23 cellular contexts compared by ENCODE assay signal in genomic region chr16:88521674-88522073, GRCh38.
"Had no signal": no experiment of that assay in that cellular context is flagged by ENCODE, and none has a peak within 500 bp of the region (broad histone marks: within the 10 kb centered on the region; RNA-seq: fewer than 3 reads in every experiment).

No MANE protein-coding gene starts in this region.

- H3K4me3 Mint-ChIP-seq: activated CD8-positive, alpha-beta T cell treated with anti-CD3 and anti-CD28 coated beads for 36 hours; activated T-helper 1 cell treated with anti-CD3 and anti-CD28 coated beads, Interleukin-12 subunit alpha, Interleukin-12 subunit beta, Interleukin-2, Interleukin-4 antibody, amounts not matched to agents 30 ng/mL and 10 ng/mL and 1 ng/mL, durations not matched to agents 14 hours and 24 hours and 36 hours; T-helper 1 cell treated with Interleukin-12 subunit alpha and Interleukin-12 subunit beta and Interleukin-4 antibody, amounts not matched to agents 30 μg/mL and 1 μg/mL, for 36 hours had no signal

- H3K4me3 ChIP-seq: SJSA1 had no signal

- H3K27me3 Mint-ChIP-seq: activated CD8-positive, alpha-beta T cell treated with anti-CD3 and anti-CD28 coated beads for 36 hours had no signal

- H3K27ac ChIP-seq: SJSA1 had no signal

- H3K9me3 ChIP-seq: SJSA1 had no signal

- DNase-seq: activated CD4-positive, alpha-beta T cell treated with anti-CD3 and anti-CD28 coated beads for 4 hours; activated CD8-positive, alpha-beta memory T cell treated with anti-CD3 and anti-CD28 coated beads, Interleukin-2, amount 50 U/mL, for 4 hours; activated CD8-positive, alpha-beta T cell treated with anti-CD3 and anti-CD28 coated beads for 36 hours; activated effector memory CD4-positive, alpha-beta T cell treated with anti-CD3 and anti-CD28 coated beads, Interleukin-2, amount 50 U/mL, for 16 hours; activated naive CD4-positive, alpha-beta T cell treated with Interleukin-2 at 50 U/mL for 16 hours; KG1; NCI-H1092 treated with DMSO at 0.1 percent for 48 hours; NCI-H1417 treated with DMSO at 0.1 percent for 48 hours; NCI-H1694 treated with DMSO at 0.1 percent for 48 hours; NCI-H2029 treated with DMSO at 0.1 percent for 48 hours; NCI-H510A treated with DMSO at 0.1 percent for 48 hours; NCI-H69; NK-92 treated with Interleukin-12 subunit alpha and Interleukin-12 subunit beta, amount 100 ng/mL, for 24 hours; OCI-M1; Right ventricle myocardium superior; RPMI8226 had no signal

- H3K27me3 ChIP-seq: SJSA1 had no signal

- H3K27ac Mint-ChIP-seq: activated CD8-positive, alpha-beta T cell treated with anti-CD3 and anti-CD28 coated beads for 36 hours; activated T-helper 1 cell treated with anti-CD3 and anti-CD28 coated beads, Interleukin-12 subunit alpha, Interleukin-12 subunit beta, Interleukin-2, Interleukin-4 antibody, amounts not matched to agents 30 ng/mL and 10 ng/mL and 1 ng/mL, durations not matched to agents 14 hours and 24 hours and 36 hours; T-helper 1 cell treated with Interleukin-12 subunit alpha and Interleukin-12 subunit beta and Interleukin-4 antibody, amounts not matched to agents 30 μg/mL and 1 μg/mL, for 36 hours had no signal

- ATAC-seq: activated CD4-positive, CD25-positive, alpha-beta regulatory T cell treated with anti-CD3 and anti-CD28 coated beads, Interleukin-2, amount 50 U/mL, for 24 hours; activated CD8-positive, alpha-beta T cell treated with anti-CD3 and anti-CD28 coated beads for 36 hours; activated naive CD4-positive, alpha-beta T cell treated with anti-CD3 and anti-CD28 coated beads, Interleukin-2, amount 50 U/mL, for 72 hours; Panc1; SK-N-SH treated with all-trans-retinoic acid at 6 μM for 48 hours had no signal

- H3K36me3 ChIP-seq: SJSA1 had no signal
